Comparison of ENCODE assay signal across 9 cellular contexts in the genomic region with DNA sequence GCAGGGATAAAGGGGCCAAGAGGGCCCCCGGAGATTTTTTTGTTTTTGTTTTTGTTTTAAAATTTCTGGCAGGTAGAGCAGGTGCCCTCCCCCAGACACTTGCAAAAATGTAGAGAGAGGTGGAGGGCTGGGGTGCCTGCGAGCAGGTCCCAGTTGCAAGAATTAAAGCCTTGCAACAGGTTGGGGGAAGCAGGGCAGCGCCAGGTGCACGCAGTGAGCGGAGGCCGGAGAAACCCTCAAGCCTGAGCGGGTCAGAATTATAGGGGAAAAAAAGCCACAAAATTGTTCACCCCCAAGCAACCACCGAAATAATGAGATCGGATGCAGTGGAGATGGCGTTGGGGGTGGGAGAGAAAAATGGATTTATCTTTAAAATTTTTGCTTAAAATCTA. TPM values are rescaled to one million over a fixed set of nuclear protein-coding genes. Genes with fewer than 3 reads are reported as not detected.
A peak's percentile ranks its signal among the peaks of the same experiment; 100 is the strongest.
DNase-seq lines count a peak whose midpoint lies in the region; ATAC-seq and TF ChIP-seq lines count a peak whose summit lies in the region.
"Had no signal": no experiment of that assay in that cellular context is flagged by ENCODE, and none has a peak within 500 bp of the region (broad histone marks: within the 10 kb centered on the region; RNA-seq: fewer than 3 reads in every experiment).

No MANE protein-coding gene starts in this region.

- H3K36me3 Mint-ChIP-seq in T-cell (no peaks in the 10 kb centered on the region), CD14-positive monocyte (peaks cover 0 to 6% of the 10 kb centered on the region in 2 donors)

- H3K27me3 Mint-ChIP-seq in T-cell (peaks cover 48 to 73% of the 10 kb centered on the region in 2 donors), CD14-positive monocyte (ENCODE audit: low read depth in 3 of 3) (peaks cover 17 to 74% (median 18%) of the 10 kb centered on the region in 3 donors)

- peak overlapping the region; percentile 78 to 92 for H3K27ac ChIP-seq in right atrium auricular region
- peak overlapping the region; percentile 94 for H3K27ac ChIP-seq in rectal smooth muscle tissue (ENCODE audit: low read depth, low read length)

- no peaks in the 10 kb centered on the region for H3K9me3 Mint-ChIP-seq in T-cell
- H3K9me3 Mint-ChIP-seq in CD14-positive monocyte: peaks cover 0 to 20% (median 6%) of the 10 kb centered on the region in 7 donors
- H3K9me3 Mint-ChIP-seq: activated CD4-positive, alpha-beta memory T cell treated with anti-CD3 and anti-CD28 coated beads, Interleukin-2, amount 10 ng/mL, durations not matched to agents 7 days and 5 days had no signal

- H3K4me1 ChIP-seq in ES-I3 (ENCODE audit: insufficient read depth, low read length): peaks cover 16% of the 10 kb centered on the region; the same call in 1 of the 2 replicates
- H3K4me1 ChIP-seq in right atrium auricular region: peaks cover 0 to 77% of the 10 kb centered on the region in 2 donors
- H3K4me1 ChIP-seq in rectal smooth muscle tissue (ENCODE audit: control insufficient read depth, insufficient read depth, low read length): peaks cover 29% of the 10 kb centered on the region

- H3K27me3 ChIP-seq in right atrium auricular region (no peaks in the 10 kb centered on the region), rectal smooth muscle tissue (ENCODE audit: control insufficient read depth, insufficient read depth, low read length) (peaks cover 7% of the 10 kb centered on the region)

- ATAC-seq in T-cell (replicated peaks in 1 of 4) (no peak), HG03439 (IDR thresholded peaks at IDR 0.05; ENCODE audit: unreplicated experiment) (no peak), GM18502 (IDR thresholded peaks at IDR 0.05; ENCODE audit: poor library complexity, unreplicated experiment) (no peak)

- CTCF ChIA-PET in T-cell (lab: Charles Lee): interaction anchor here (0.6 to 1.0 kb wide), 5 partner anchors 9 to 1005 kb away, joined by 3 to 4 read pairs (median 4); no protein-coding TSS in a partner anchor

- no peak for DNase-seq in T-cell
- DNase-seq in right atrium auricular region (ENCODE audit: low spot score): no peak
- DNase-seq in CD14-positive monocyte (ENCODE audit: low spot score): no peak
- DNase-seq in activated T-cell treated with anti-CD3 and anti-CD28 coated beads, Interleukin-2, amount 50 U/mL, for 1 hour: no peak

- H3K9ac ChIP-seq in ES-I3 (ENCODE audit: low read depth, low read length) (peak overlapping the region; percentile 59; the same call in 1 of the 2 replicates), rectal smooth muscle tissue (ENCODE audit: low read length) (peak overlapping the region; percentile 64)

- H3K36me3 ChIP-seq in ES-I3 (ENCODE audit: insufficient read depth, low read length): no peaks in the 10 kb centered on the region
- H3K36me3 ChIP-seq in right atrium auricular region: no peaks in the 10 kb centered on the region
- H3K36me3 ChIP-seq in rectal smooth muscle tissue (ENCODE audit: control insufficient read depth, insufficient read depth, low read length): peaks cover 2% of the 10 kb centered on the region

- H3K27ac Mint-ChIP-seq in T-cell (no peak overlapping the region), CD14-positive monocyte (no peak overlapping the region)
- H3K27ac Mint-ChIP-seq: activated CD4-positive, alpha-beta memory T cell treated with anti-CD3 and anti-CD28 coated beads, Interleukin-2, amount 10 ng/mL, durations not matched to agents 7 days and 5 days had no signal

- H3K4me3 ChIP-seq in right atrium auricular region: peak overlapping the region; percentile 44 to 62
- H3K4me3 ChIP-seq in rectal smooth muscle tissue (ENCODE audit: low read length): peak overlapping the region; percentile 77

- H3K4me3 Mint-ChIP-seq in T-cell (peak overlapping the region in 2 of 3 donors; percentile 25 to 89), CD14-positive monocyte (peak overlapping the region in 1 of 2 donors; percentile 70)

- no peak for TF ChIP-seq CTCF in right atrium auricular region (IDR thresholded peaks at IDR 0.05)
- TF ChIP-seq CTCF in CD14-positive monocyte (IDR thresholded peaks at IDR 0.05): no peak

- H3K9me3 ChIP-seq in ES-I3 (ENCODE audit: control insufficient read depth, insufficient read depth, low read length): no peaks in the 10 kb centered on the region
- no peaks in the 10 kb centered on the region for H3K9me3 ChIP-seq in right atrium auricular region

- peaks cover 28 to 48% (median 35%) of the 10 kb centered on the region in 3 donors for H3K4me1 Mint-ChIP-seq in T-cell
- H3K4me1 Mint-ChIP-seq in CD14-positive monocyte: peaks cover 33% of the 10 kb centered on the region

- POLR2A ChIA-PET in T-cell (lab: Charles Lee): no interaction called here

- intact Hi-C loops in CD14-positive monocyte (cut with micrococcal nuclease): no loop called here

RNA-seq across cellular contexts. Expression of a gene that starts 0.5 kb away (rescaled TPM):
- total RNA-seq in T-cell (1 to 10 TPM in 3 of 5 donors, not detected in 2; 3.3 to 6.6 (median 4.1) TPM), right atrium auricular region (100 to 1,000 TPM; 169 to 554 TPM)
- not detected for polyA plus RNA-seq in CD14-positive monocyte
- total RNA-seq: activated CD4-positive, alpha-beta memory T cell treated with anti-CD3 and anti-CD28 coated beads, Interleukin-2, amount 10 ng/mL, durations not matched to agents 7 days and 5 days had no signal

Comparison
In these comparisons a context has a peak if more than half of its experiments do, and no peak if none do; other contexts are left out.
1. RNA of a gene that starts 0.5 kb away (total RNA-seq): 169 to 554 TPM in right atrium auricular region; 3.3 to 6.6 TPM in T-cell; every median in the first group is over 10 times any median in the second.